ENCODE assay signal across 17 cellular contexts in genomic region chr6:161584929-161585328, GRCh38.
DNase-seq lines count a peak whose midpoint lies in the region; TF ChIP-seq lines count a peak whose summit lies in the region.
"Had no signal": no experiment of that assay in that cellular context is flagged by ENCODE, and none has a peak within 500 bp of the region (broad histone marks: within the 10 kb centered on the region; RNA-seq: fewer than 3 reads in every experiment).

No MANE protein-coding gene starts in this region.

- no peak overlapping the region for H3K9ac ChIP-seq in SK-N-SH
- H3K9ac ChIP-seq: BLaER1 had no signal

- no peak overlapping the region for H2AFZ ChIP-seq in SK-N-SH (ENCODE audit: low read depth)

- H3K4me3 ChIP-seq in SK-N-SH (ENCODE audit: low read depth in 2 of 2, low read length in 1 of 2) = no peak overlapping the region
- H3K4me3 ChIP-seq: BLaER1, HAP-1 had no signal

- 45% methylated on average over 4 of the region's 4 CpGs for WGBS in SK-N-SH (ENCODE audit: low lambda C conversion rate)

- POLR2A ChIA-PET in SK-N-SH (lab: Yijun Ruan, JAX) = no interaction called here

- CTCF ChIA-PET in SK-N-SH (lab: Yijun Ruan, JAX) = no interaction called here

- H3K4me3 Mint-ChIP-seq in brain = peak overlapping the region in 1 of 5 experiments; percentile 25
- H3K4me3 Mint-ChIP-seq in nephron = no peak overlapping the region
- H3K4me3 Mint-ChIP-seq: B cell; CD8-positive, alpha-beta T cell; HFFc6 had no signal

- H3K9me3 ChIP-seq in SK-N-SH = no peaks in the 10 kb centered on the region
- H3K9me3 ChIP-seq: BLaER1, Caco-2 had no signal

- TF ChIP-seq RAD21 in SK-N-SH (IDR thresholded peaks at IDR 0.05; ENCODE audit: low read length) = no peak

- H3K4me1 Mint-ChIP-seq in brain (peaks cover 39% of the 10 kb centered on the region), nephron (peaks cover 13% of the 10 kb centered on the region)
- H3K4me1 Mint-ChIP-seq: B cell; CD4-positive, CD25-positive, alpha-beta regulatory T cell had no signal

- no peaks in the 10 kb centered on the region for H3K27me3 ChIP-seq in SK-N-SH (ENCODE audit: insufficient read depth)
- H3K27me3 ChIP-seq: BLaER1 had no signal

- H4K20me1 ChIP-seq in SK-N-SH (ENCODE audit: insufficient read depth) = no peaks in the 10 kb centered on the region
- H4K20me1 ChIP-seq: BLaER1 had no signal

- no peak overlapping the region for H3K27ac ChIP-seq in SK-N-SH (ENCODE audit: low read depth in 2 of 2, low read length in 1 of 2)
- H3K27ac ChIP-seq: BLaER1, C4-2B had no signal

- no peak overlapping the region for H3K4me2 ChIP-seq in SK-N-SH
- H3K4me2 ChIP-seq: BLaER1 had no signal

- H3F3A ChIP-seq in SK-N-SH (replicated peaks; ENCODE audit: insufficient read depth) = no peaks in the 10 kb centered on the region

- H3K9me3 Mint-ChIP-seq in brain (peaks cover 0 to 3% (median 0%) of the 10 kb centered on the region in 5 experiments), nephron (no peaks in the 10 kb centered on the region)
- H3K9me3 Mint-ChIP-seq: CD4-positive, CD25-positive, alpha-beta regulatory T cell; CD8-positive, alpha-beta T cell had no signal

- peaks cover 0 to 5% of the 10 kb centered on the region in 2 experiments; a peak in 2 of 4 replicates for H3K4me1 ChIP-seq in SK-N-SH (ENCODE audit: control insufficient read depth in 1 of 2, insufficient read depth in 2 of 2, low read depth in 1 of 2, low read length in 1 of 2)
- H3K4me1 ChIP-seq: BLaER1, Caco-2 had no signal

- H3K27ac Mint-ChIP-seq in brain (peak overlapping the region in 4 of 5 experiments; percentile 50 to 89 (median 56)), nephron (peak overlapping the region; percentile 14 to 63 (median 33))
- H3K27ac Mint-ChIP-seq: B cell; CD4-positive, CD25-positive, alpha-beta regulatory T cell; CD8-positive, alpha-beta T cell; HFFc6 had no signal

- H3K27me3 Mint-ChIP-seq in brain (peaks cover 5% of the 10 kb centered on the region), nephron (ENCODE audit: low read depth) (peaks cover 7% of the 10 kb centered on the region)
- H3K27me3 Mint-ChIP-seq: B cell had no signal

- H3K9me2 ChIP-seq in SK-N-SH = 0 out of 2 replicates have a peak, but pooled peaks cover 3% of the 10 kb centered on the region

- peak; percentile 14 for DNase-seq in retina
- no peak for DNase-seq in SK-N-SH
- DNase-seq in HUDEP-2 (lab: John Stamatoyannopoulos, UW; ENCODE audit: unreplicated experiment in 76 of 76) = no peak
- no peak for DNase-seq in NCI-H345 treated with DMSO at 0.1 percent for 48 hours (lab: John Stamatoyannopoulos, UW; ENCODE audit: unreplicated experiment)
- DNase-seq: Caco-2; CD4-positive, CD25-positive, alpha-beta regulatory T cell; CD8-positive, alpha-beta T cell; DMS153; DND-41; GOT3; HFFc6 had no signal

- H3K36me3 Mint-ChIP-seq in brain = no peaks in the 10 kb centered on the region
- no peaks in the 10 kb centered on the region for H3K36me3 Mint-ChIP-seq in nephron (ENCODE audit: low read depth)
- H3K36me3 Mint-ChIP-seq: CD4-positive, CD25-positive, alpha-beta regulatory T cell; CD8-positive, alpha-beta T cell had no signal

- no peak for TF ChIP-seq CTCF in brain (conservative IDR thresholded peaks at IDR 0.05)
- TF ChIP-seq CTCF in nephron (IDR thresholded peaks at IDR 0.05; ENCODE audit: unreplicated experiment in 3 of 3) = no peak
- TF ChIP-seq CTCF in SK-N-SH (IDR thresholded peaks at IDR 0.05) = no peak

- no peaks in the 10 kb centered on the region for H3K36me3 ChIP-seq in SK-N-SH (replicated peaks in 1 of 2; ENCODE audit: control insufficient read depth in 1 of 2, insufficient read depth in 2 of 2, low read length in 1 of 2)
- H3K36me3 ChIP-seq: BLaER1, HAP-1 had no signal

- TF ChIP-seq EP300 in SK-N-SH (IDR thresholded peaks at IDR 0.05; ENCODE audit: borderline replicate concordance in 1 of 2, low read depth in 1 of 2, low read length in 1 of 2) = no peak

- H3K79me2 ChIP-seq in SK-N-SH (ENCODE audit: insufficient read depth) = no peaks in the 10 kb centered on the region

TF ChIP-seq in SK-N-SH, 30 proteins besides CTCF, POLR2A, EP300 and RAD21:
- TF ChIP-seq SIN3A (IDR thresholded peaks at IDR 0.05; ENCODE audit: borderline replicate concordance, low read depth, low read length) = no peak
- TF ChIP-seq JUND (IDR thresholded peaks at IDR 0.05) = no peak
- TF ChIP-seq REST (IDR thresholded peaks at IDR 0.05; ENCODE audit: low read depth, low read length) = no peak
- no peak for TF ChIP-seq IRF3 (IDR thresholded peaks at IDR 0.05; ENCODE audit: low read depth, low read length)
- TF ChIP-seq GABPA (IDR thresholded peaks at IDR 0.05; ENCODE audit: low read depth) = no peak
- TF ChIP-seq FOXJ3 (CRISPR knock-in tag; IDR thresholded peaks at IDR 0.05) = no peak
- no peak for TF ChIP-seq USF1 (IDR thresholded peaks at IDR 0.05; ENCODE audit: borderline replicate concordance, low read depth)
- TF ChIP-seq FOSL2 (IDR thresholded peaks at IDR 0.05; ENCODE audit: borderline replicate concordance, low read depth) = no peak
- TF ChIP-seq MEF2A (IDR thresholded peaks at IDR 0.05; ENCODE audit: borderline replicate concordance, low read depth) = no peak
- TF ChIP-seq SMC3 (IDR thresholded peaks at IDR 0.05; ENCODE audit: low read depth, low read length) = no peak
- no peak for TF ChIP-seq TCF12 (IDR thresholded peaks at IDR 0.05)
- TF ChIP-seq MXI1 (IDR thresholded peaks at IDR 0.05; ENCODE audit: low read depth, low read length) = no peak
- no peak for TF ChIP-seq CHD2 (IDR thresholded peaks at IDR 0.05; ENCODE audit: low read length, partially characterized antibody)
- no peak for TF ChIP-seq MAX (IDR thresholded peaks at IDR 0.05; ENCODE audit: low read depth)
